In genomic region chr22:23180893-23181762, GRCh38 we compare ENCODE assay signal across 1 cellular context.
TF ChIP-seq lines count a peak whose summit lies in the region.

No MANE protein-coding gene starts in this region.

TF ChIP-seq in HepG2, 621 proteins besides CTCF, POLR2A, EP300 and RAD21 (continued from another document):
- TF ChIP-seq TRAFD1 (CRISPR knock-in tag; IDR thresholded peaks at IDR 0.05; ENCODE audit: borderline replicate concordance) (no peak), MZF1 (CRISPR knock-in tag; IDR thresholded peaks at IDR 0.05; ENCODE audit: borderline replicate concordance) (no peak), ZNF740 (CRISPR knock-in tag; IDR thresholded peaks at IDR 0.05) (no peak), SOX13 (IDR thresholded peaks at IDR 0.05) (no peak), SOX13 (CRISPR knock-in tag; conservative IDR thresholded peaks at IDR 0.05 in 1 of 2, IDR thresholded peaks at IDR 0.05 in 1 of 2) (0 out of 4 replicates have a peak, but pooled peaks of 1 of the 2 experiments have one; percentile 10)
